Comparison of ENCODE assay signal across 8 cellular contexts in genomic region chr4:20422398-20422797, GRCh38.
DNase-seq lines count a peak whose midpoint lies in the region; ATAC-seq, FAIRE-seq and TF ChIP-seq lines count a peak whose summit lies in the region.

No MANE protein-coding gene starts in this region.

- TF ChIP-seq CTCF in D721Med (IDR thresholded peaks at IDR 0.05; ENCODE audit: insufficient read depth, missing control alignments) = peak; percentile 88
- peak; percentile 69 for TF ChIP-seq CTCF in activated CD8-positive, alpha-beta T cell treated with anti-CD3 and anti-CD28 coated beads for 36 hours (IDR thresholded peaks at IDR 0.05)

- intact Hi-C loops in activated CD8-positive, alpha-beta T cell treated with anti-CD3 and anti-CD28 coated beads for 36 hours (cut with micrococcal nuclease) = loop anchor here (10.0 kb wide), 1 partner anchor 1342 kb away; no protein-coding TSS in a partner anchor

- ATAC-seq in GM19372 (IDR thresholded peaks at IDR 0.05; ENCODE audit: low read depth, unreplicated experiment) = peak; percentile 65
- peak; percentile 60 for ATAC-seq in HG03139 (IDR thresholded peaks at IDR 0.05; ENCODE audit: unreplicated experiment)
- peak; percentile 83 for ATAC-seq in activated CD8-positive, alpha-beta T cell treated with anti-CD3 and anti-CD28 coated beads for 36 hours

- CTCF ChIA-PET in activated CD8-positive, alpha-beta T cell treated with anti-CD3 and anti-CD28 coated beads for 36 hours (lab: Charles Lee) = interaction anchor here (0.9 to 2.0 kb wide), 3 partner anchors 27 to 263 kb away, joined by 4 to 20 read pairs (median 6); no protein-coding TSS in a partner anchor

- no peaks in the 10 kb centered on the region for H3K36me3 Mint-ChIP-seq in activated CD8-positive, alpha-beta T cell treated with anti-CD3 and anti-CD28 coated beads for 36 hours (ENCODE audit: low read depth)

- DNase-seq in D721Med (ENCODE audit: insufficient read length, low spot score) (no peak), NCI-H226 (peak; percentile 4), germinal center (ENCODE audit: low spot score) (peak; percentile 35), renal cortical epithelial cell (ENCODE audit: low read depth) (peak; percentile 74), cerebellar nuclear complex (lab: John Stamatoyannopoulos, UW) (no peak)
- DNase-seq in activated CD8-positive, alpha-beta T cell treated with anti-CD3 and anti-CD28 coated beads for 36 hours = peak; percentile 54

- no peak overlapping the region for H3K27ac Mint-ChIP-seq in activated CD8-positive, alpha-beta T cell treated with anti-CD3 and anti-CD28 coated beads for 36 hours

- H3K4me1 Mint-ChIP-seq in activated CD8-positive, alpha-beta T cell treated with anti-CD3 and anti-CD28 coated beads for 36 hours (ENCODE audit: low read depth) = peaks cover 4% of the 10 kb centered on the region

- POLR2A ChIA-PET in activated CD8-positive, alpha-beta T cell treated with anti-CD3 and anti-CD28 coated beads for 36 hours (lab: Charles Lee) = no interaction called here

- H3K9me3 Mint-ChIP-seq in activated CD8-positive, alpha-beta T cell treated with anti-CD3 and anti-CD28 coated beads for 36 hours = no peaks in the 10 kb centered on the region

- H3K27me3 Mint-ChIP-seq in activated CD8-positive, alpha-beta T cell treated with anti-CD3 and anti-CD28 coated beads for 36 hours = peaks cover 2% of the 10 kb centered on the region

- peak; percentile 29 for FAIRE-seq in D721Med (lab: Jason Lieb, UNC)

- no peak overlapping the region for H3K4me3 Mint-ChIP-seq in activated CD8-positive, alpha-beta T cell treated with anti-CD3 and anti-CD28 coated beads for 36 hours

Comparison
In these comparisons a context has a peak if more than half of its experiments do, and no peak if none do; other contexts are left out.
1. DNase-seq: peak in NCI-H226 (single experiment), activated CD8-positive, alpha-beta T cell treated with anti-CD3 and anti-CD28 coated beads for 36 hours (single experiment), germinal center (single experiment) and renal cortical epithelial cell (single experiment); none in D721Med (single experiment) and cerebellar nuclear complex (0 of 2).
2. Peak in every context shown above with its lines, with median percentiles within 50 percentile points of each other: ATAC-seq.